Comparison of ENCODE assay signal across 7 cellular contexts in genomic region chr3:146065573-146066006, GRCh38.
DNase-seq lines count a peak whose midpoint lies in the region; ATAC-seq and TF ChIP-seq lines count a peak whose summit lies in the region.

No MANE protein-coding gene starts in this region.

- no peaks in the 10 kb centered on the region for H3K9me3 Mint-ChIP-seq in HFFc6

- H3K27me3 Mint-ChIP-seq in HFFc6 (ENCODE audit: insufficient read depth), result peaks cover 3% of the 10 kb centered on the region; the same call in 1 of the 2 replicates

- no peak overlapping the region for H3K4me3 ChIP-seq in esophagus muscularis mucosa

- no peaks in the 10 kb centered on the region for H3K27me3 ChIP-seq in esophagus muscularis mucosa

- no peaks in the 10 kb centered on the region for H3K9me3 ChIP-seq in esophagus muscularis mucosa

- peaks cover 19% of the 10 kb centered on the region for H3K4me1 Mint-ChIP-seq in HFFc6 (ENCODE audit: low read depth)

- peaks cover 5 to 21% (median 15%) of the 10 kb centered on the region in 4 donors for H3K4me1 ChIP-seq in esophagus muscularis mucosa

- H3K27ac ChIP-seq in esophagus muscularis mucosa (replicated peaks in 1 of 4), result no peak overlapping the region

- H3K36me3 ChIP-seq in esophagus muscularis mucosa, result peaks cover 2 to 7% (median 3%) of the 10 kb centered on the region in 4 donors

- H3K4me3 Mint-ChIP-seq in HFFc6, result no peak overlapping the region

- TF ChIP-seq POLR2A in esophagus muscularis mucosa (IDR thresholded peaks at IDR 0.05; ENCODE audit: low read depth), result no peak

- TF ChIP-seq CTCF in HFFc6 (IDR thresholded peaks at IDR 0.05) (peak; percentile 96), esophagus muscularis mucosa (IDR thresholded peaks at IDR 0.05) (peak; percentile 72 to 79 (median 77))

- ATAC-seq in GM18502 (IDR thresholded peaks at IDR 0.05; ENCODE audit: poor library complexity, unreplicated experiment), result no peak

- no peak for TF ChIP-seq EP300 in esophagus muscularis mucosa (IDR thresholded peaks at IDR 0.05)

- DNase-seq in DMS79 treated with DMSO at 0.1 percent for 48 hours (lab: John Stamatoyannopoulos, UW) (peak; percentile 24), HFFc6 (peak; percentile 66), OCI-M2 (lab: John Stamatoyannopoulos, UW; ENCODE audit: unreplicated experiment) (peak; percentile 10), esophagus muscularis mucosa (ENCODE audit: extremely low spot score) (no peak), pulmonary artery endothelial cell (ENCODE audit: low read depth, low spot score) (peak; percentile 33)
- no peak for DNase-seq in effector CD4-positive, alpha-beta T cell

- H3K36me3 Mint-ChIP-seq in HFFc6 (ENCODE audit: low read depth), result peaks cover 14% of the 10 kb centered on the region

- intact Hi-C loops in esophagus muscularis mucosa (cut with DNase I), result loop anchor here (2.0 to 10.0 kb wide), 3 partner anchors 95 to 509 kb away; partner anchors contain the start of gene PLOD2

- 30% methylated on average over 2 of the region's 2 CpGs for WGBS in esophagus muscularis mucosa

- H3K27ac Mint-ChIP-seq in HFFc6, result no peak overlapping the region

Comparison
In these comparisons a context has a peak if more than half of its experiments do, and no peak if none do; other contexts are left out.
1. DNase-seq: peak in DMS79 treated with DMSO at 0.1 percent for 48 hours (single experiment), HFFc6 (single experiment), OCI-M2 (single experiment) and pulmonary artery endothelial cell (single experiment); none in esophagus muscularis mucosa (single experiment) and effector CD4-positive, alpha-beta T cell (single experiment).